ENCODE assay signal across 8 cellular contexts in genomic region chr13:65638572-65639168, GRCh38.
DNase-seq lines count a peak whose midpoint lies in the region; TF ChIP-seq lines count a peak whose summit lies in the region.

No MANE protein-coding gene starts in this region.

- no peak overlapping the region for H4K8ac ChIP-seq in mesendoderm (ENCODE audit: low read depth, low read length)

- H3K4me2 ChIP-seq in mesendoderm (ENCODE audit: low read length) = no peak overlapping the region

- no peaks in the 10 kb centered on the region for H3K27me3 ChIP-seq in breast epithelium
- H3K27me3 ChIP-seq in mesendoderm (ENCODE audit: insufficient read depth, low read length, poor library complexity) = no peaks in the 10 kb centered on the region

- H4K5ac ChIP-seq in mesendoderm (ENCODE audit: low read length) = no peak overlapping the region

- WGBS in mesendoderm (ENCODE audit: extremely low coverage, insufficient coverage, low lambda C conversion rate) = no CpG with 5 or more reads among the region's 2 CpGs

- no peak overlapping the region for H3K56ac ChIP-seq in mesendoderm (ENCODE audit: low read length)

- no peaks in the 10 kb centered on the region for H3K4me1 ChIP-seq in breast epithelium
- H3K4me1 ChIP-seq in mesendoderm (ENCODE audit: control insufficient read depth, low read depth, low read length) = no peaks in the 10 kb centered on the region

- H3K9me3 ChIP-seq in breast epithelium = no peaks in the 10 kb centered on the region

- intact Hi-C loops in breast epithelium (cut with DNase I; ENCODE audit: low total_unique reads) = no loop called here

- H3K9ac ChIP-seq in mesendoderm (ENCODE audit: low read length) = no peak overlapping the region

- H3K79me1 ChIP-seq in mesendoderm (ENCODE audit: low read length) = no peaks in the 10 kb centered on the region

- H2BK15ac ChIP-seq in mesendoderm (replicated peaks; ENCODE audit: low read depth) = no peak overlapping the region

- H3K18ac ChIP-seq in mesendoderm (ENCODE audit: low read length) = no peak overlapping the region

- no peak overlapping the region for H2BK5ac ChIP-seq in mesendoderm (ENCODE audit: low read length)

- DNase-seq in NCI-H524 (lab: John Stamatoyannopoulos, UW) = peak; percentile 3 to 56
- DNase-seq in NCI-H524 treated with DMSO at 0.1 percent for 48 hours (lab: John Stamatoyannopoulos, UW) = no peak
- DNase-seq in HFF-Myc (ENCODE audit: extremely low read depth, low read depth) = peak; percentile 22
- DNase-seq in MV-4-11 (lab: John Stamatoyannopoulos, UW) = peak; percentile 16
- DNase-seq in breast epithelium (ENCODE audit: low spot score in 2 of 2) = no peak
- peak; percentile 60 for DNase-seq in mesendoderm
- DNase-seq in DMS114 treated with DMSO at 0.1 percent for 48 hours (lab: John Stamatoyannopoulos, UW; ENCODE audit: unreplicated experiment) = no peak
- DNase-seq in ureter (ENCODE audit: low spot score) = no peak

- H3K36me3 ChIP-seq in breast epithelium = no peaks in the 10 kb centered on the region
- H3K36me3 ChIP-seq in mesendoderm (ENCODE audit: control insufficient read depth, insufficient read depth, low read length) = no peaks in the 10 kb centered on the region

- H3K4ac ChIP-seq in mesendoderm (ENCODE audit: low read depth, low read length) = no peak overlapping the region

- no peaks in the 10 kb centered on the region for H3K79me2 ChIP-seq in mesendoderm (ENCODE audit: control insufficient read depth, insufficient read depth, low read length)

- H3K27ac ChIP-seq in breast epithelium (no peak overlapping the region), mesendoderm (ENCODE audit: low read depth, low read length) (no peak overlapping the region)

- no peak overlapping the region for H2AK5ac ChIP-seq in mesendoderm (ENCODE audit: low read length)

- TF ChIP-seq CTCF in HFF-Myc (IDR thresholded peaks at IDR 0.05; ENCODE audit: low read depth, low read length, missing control alignments) = peak; percentile 71
- TF ChIP-seq CTCF in breast epithelium (IDR thresholded peaks at IDR 0.05) = peak in 2 of 3 donors; percentile 15 to 49

- H3K4me3 ChIP-seq in HFF-Myc (replicated peaks; ENCODE audit: low read depth, low read length) (no peak overlapping the region), breast epithelium (no peak overlapping the region), mesendoderm (ENCODE audit: low read length) (no peak overlapping the region)

- H3K23ac ChIP-seq in mesendoderm (ENCODE audit: low read length) = no peak overlapping the region

- TF ChIP-seq POLR2A in breast epithelium (IDR thresholded peaks at IDR 0.05) = no peak

- H2BK120ac ChIP-seq in mesendoderm (ENCODE audit: low read depth, low read length) = no peak overlapping the region

Comparison
In these comparisons a context has a peak if more than half of its experiments do, and no peak if none do; other contexts are left out.
1. DNase-seq: peak in NCI-H524 (2 of 2), HFF-Myc (single experiment), MV-4-11 (single experiment) and mesendoderm (single experiment); none in NCI-H524 treated with DMSO at 0.1 percent for 48 hours (single experiment), breast epithelium (0 of 2), DMS114 treated with DMSO at 0.1 percent for 48 hours (single experiment) and ureter (single experiment).